Comparison of ENCODE assay signal across 29 cellular contexts in the genomic region with DNA sequence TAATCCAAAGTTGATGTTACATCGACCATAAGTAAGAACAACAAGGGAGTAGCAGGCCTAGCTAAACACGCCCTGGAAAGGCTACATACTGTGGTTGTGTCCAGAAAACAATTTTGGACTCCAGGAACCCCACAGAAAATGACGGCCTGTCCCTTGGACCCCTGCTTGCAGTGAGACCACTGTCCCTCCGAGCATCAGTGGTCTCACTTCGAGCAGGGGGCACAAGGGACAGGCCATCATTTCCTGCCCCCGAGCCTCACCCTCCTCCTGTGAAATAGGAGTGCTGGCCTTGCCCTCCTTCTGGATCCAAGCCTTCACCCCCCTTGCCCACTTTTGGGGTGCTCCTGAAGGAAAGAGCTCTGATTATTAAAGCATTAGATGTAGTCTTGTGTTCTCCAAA.
"Had no signal": no experiment of that assay in that cellular context is flagged by ENCODE, and none has a peak within 500 bp of the region (broad histone marks: within the 10 kb centered on the region; RNA-seq: fewer than 3 reads in every experiment).

No MANE protein-coding gene starts in this region.

- H3K4me3 Mint-ChIP-seq: activated CD4-positive, alpha-beta memory T cell treated with anti-CD3 and anti-CD28 coated beads for 36 hours; activated naive CD4-positive, alpha-beta T cell treated with anti-CD3 and anti-CD28 coated beads, Interleukin-2, amount 50 U/mL, for 24 hours; activated naive CD8-positive, alpha-beta T cell treated with anti-CD3 and anti-CD28 coated beads, Interleukin-2, amount 10 ng/mL, durations not matched to agents 7 days and 5 days; activated T-cell treated with anti-CD3 and anti-CD28 coated beads, Interleukin-2, amount 50 U/mL, for 4 hours; activated T-helper 1 cell treated with anti-CD3 and anti-CD28 coated beads, Interleukin-12 subunit alpha, Interleukin-12 subunit beta, Interleukin-2, Interleukin-4 antibody, amounts not matched to agents 30 ng/mL and 10 ng/mL and 1 ng/mL, durations not matched to agents 14 hours and 24 hours and 36 hours; T-helper 1 cell treated with Interleukin-12 subunit alpha and Interleukin-12 subunit beta and Interleukin-4 antibody, amounts not matched to agents 30 μg/mL and 1 μg/mL, for 36 hours; T-helper 2 cell treated with Interferon-gamma antibody and Interleukin-4, amounts not matched to agents 5 μg/mL and 100 μg/mL, for 36 hours; WTC11 had no signal

- H3K4me1 Mint-ChIP-seq: activated naive CD4-positive, alpha-beta T cell treated with anti-CD3 and anti-CD28 coated beads, Interleukin-2, amount 50 U/mL, for 24 hours; WTC11 had no signal

- H3K4me3 ChIP-seq: ascending aorta, breast epithelium, SJSA1 had no signal

- H3K27me3 Mint-ChIP-seq: activated CD4-positive, alpha-beta memory T cell treated with anti-CD3 and anti-CD28 coated beads for 36 hours; activated naive CD4-positive, alpha-beta T cell treated with anti-CD3 and anti-CD28 coated beads, Interleukin-2, amount 50 U/mL, for 24 hours had no signal

- H3K9me3 Mint-ChIP-seq: activated CD4-positive, alpha-beta memory T cell treated with anti-CD3 and anti-CD28 coated beads for 36 hours; activated naive CD4-positive, alpha-beta T cell treated with anti-CD3 and anti-CD28 coated beads, Interleukin-2, amount 50 U/mL, for 24 hours; activated naive CD8-positive, alpha-beta T cell treated with anti-CD3 and anti-CD28 coated beads, Interleukin-2, amount 10 ng/mL, durations not matched to agents 7 days and 5 days; activated T-cell treated with anti-CD3 and anti-CD28 coated beads, Interleukin-2, amount 50 U/mL, for 4 hours; activated T-helper 1 cell treated with anti-CD3 and anti-CD28 coated beads, Interleukin-12 subunit alpha, Interleukin-12 subunit beta, Interleukin-2, Interleukin-4 antibody, amounts not matched to agents 30 ng/mL and 10 ng/mL and 1 ng/mL, durations not matched to agents 14 hours and 24 hours and 36 hours; T-helper 1 cell treated with Interleukin-12 subunit alpha and Interleukin-12 subunit beta and Interleukin-4 antibody, amounts not matched to agents 30 μg/mL and 1 μg/mL, for 36 hours; T-helper 2 cell treated with Interferon-gamma antibody and Interleukin-4, amounts not matched to agents 5 μg/mL and 100 μg/mL, for 36 hours had no signal

- H3K27me3 ChIP-seq: ascending aorta, breast epithelium, SJSA1 had no signal

- H3K9me3 ChIP-seq: ascending aorta, breast epithelium, SJSA1, SK-N-SH had no signal

- ATAC-seq: activated CD4-positive, CD25-positive, alpha-beta regulatory T cell treated with anti-CD3 and anti-CD28 coated beads, Interleukin-2, amount 50 U/mL, for 24 hours; activated T-cell treated with anti-CD3 and anti-CD28 coated beads, Interleukin-2, amount 50 U/mL, for 4 hours; Panc1; WTC11 had no signal

- DNase-seq: activated CD4-positive, alpha-beta memory T cell treated with anti-CD3 and anti-CD28 coated beads for 36 hours; activated CD4-positive, alpha-beta T cell treated with anti-CD3 and anti-CD28 coated beads for 4 hours; activated CD4-positive, alpha-beta T cell treated with anti-CD3 and anti-CD28 coated beads, Interleukin-2, amount 50 U/mL, for 1 hour; activated CD8-positive, alpha-beta memory T cell treated with anti-CD3 and anti-CD28 coated beads, Interleukin-2, amount 50 U/mL, for 4 hours; activated naive CD8-positive, alpha-beta T cell treated with anti-CD3 and anti-CD28 coated beads, Interleukin-2, amount 10 ng/mL, durations not matched to agents 7 days and 5 days; activated T-cell treated with anti-CD3 and anti-CD28 coated beads for 4 hours; activated T-cell treated with anti-CD3 and anti-CD28 coated beads, Interleukin-2, amount 50 U/mL, for 4 hours; amygdala; NCI-H1105 treated with DMSO at 0.1 percent for 48 hours; NCI-H1436; NCI-H1694; NCI-H1930; NCI-H2081 treated with DMSO at 0.1 percent for 48 hours; NCI-H226; NCI-H446 treated with DMSO at 0.1 percent for 48 hours; NCI-H524 treated with DMSO at 0.1 percent for 48 hours; SHP77 treated with DMSO at 0.1 percent for 48 hours; SK-N-SH had no signal

- H3K27ac Mint-ChIP-seq: activated CD4-positive, alpha-beta memory T cell treated with anti-CD3 and anti-CD28 coated beads for 36 hours; activated naive CD4-positive, alpha-beta T cell treated with anti-CD3 and anti-CD28 coated beads, Interleukin-2, amount 50 U/mL, for 24 hours; activated naive CD8-positive, alpha-beta T cell treated with anti-CD3 and anti-CD28 coated beads, Interleukin-2, amount 10 ng/mL, durations not matched to agents 7 days and 5 days; activated T-helper 1 cell treated with anti-CD3 and anti-CD28 coated beads, Interleukin-12 subunit alpha, Interleukin-12 subunit beta, Interleukin-2, Interleukin-4 antibody, amounts not matched to agents 30 ng/mL and 10 ng/mL and 1 ng/mL, durations not matched to agents 14 hours and 24 hours and 36 hours; T-helper 1 cell treated with Interleukin-12 subunit alpha and Interleukin-12 subunit beta and Interleukin-4 antibody, amounts not matched to agents 30 μg/mL and 1 μg/mL, for 36 hours; T-helper 2 cell treated with Interferon-gamma antibody and Interleukin-4, amounts not matched to agents 5 μg/mL and 100 μg/mL, for 36 hours; WTC11 had no signal

- H3K36me3 ChIP-seq: breast epithelium had no signal

- H3K27ac ChIP-seq: ascending aorta, breast epithelium, KMS-11, SJSA1 had no signal

- H3K9ac ChIP-seq: KMS-11, SK-N-SH had no signal

- H3K36me3 Mint-ChIP-seq: activated CD4-positive, alpha-beta memory T cell treated with anti-CD3 and anti-CD28 coated beads for 36 hours; activated naive CD4-positive, alpha-beta T cell treated with anti-CD3 and anti-CD28 coated beads, Interleukin-2, amount 50 U/mL, for 24 hours; activated naive CD8-positive, alpha-beta T cell treated with anti-CD3 and anti-CD28 coated beads, Interleukin-2, amount 10 ng/mL, durations not matched to agents 7 days and 5 days; WTC11 had no signal

- H3K9me2 ChIP-seq: SK-N-SH had no signal

- H3K4me2 ChIP-seq: KMS-11, SK-N-SH had no signal
